In genomic region chr4:109947457-109947856, GRCh38 we compare ENCODE assay signal across 14 cellular contexts. TPM values are rescaled to one million over a fixed set of nuclear protein-coding genes. Genes with fewer than 3 reads are reported as not detected.
DNase-seq lines count a peak whose midpoint lies in the region; ATAC-seq and TF ChIP-seq lines count a peak whose summit lies in the region.
"Had no signal": no experiment of that assay in that cellular context is flagged by ENCODE, and none has a peak within 500 bp of the region (broad histone marks: within the 10 kb centered on the region; RNA-seq: fewer than 3 reads in every experiment).

No MANE protein-coding gene starts in this region.

- WGBS in mammary epithelial cell (ENCODE audit: low coverage, missing lambda C conversion rate): 50% methylated on average over 1 of the region's 1 CpG
- 96 to 100% methylated on average over 1 of the region's 1 CpG for WGBS in body of pancreas, 2 donors

- no peak for DNase-seq in activated naive CD4-positive, alpha-beta T cell treated with anti-CD3 and anti-CD28 coated beads, Interleukin-2, amount 50 U/mL, for 16 hours
- DNase-seq in mammary epithelial cell: peak; percentile 91
- peak; percentile 16 for DNase-seq in stromal cell of bone marrow (ENCODE audit: low read depth)
- DNase-seq in Right ventricle myocardium inferior (ENCODE audit: missing footprints): no peak
- DNase-seq in NCI-H524 treated with DMSO at 0.1 percent for 48 hours (lab: John Stamatoyannopoulos, UW): no peak
- no peak for DNase-seq in body of pancreas
- DNase-seq: anterior cingulate cortex, DMS79, NCI-H146, NCI-H82 had no signal

- no peak for TF ChIP-seq POLR2A in body of pancreas (IDR thresholded peaks at IDR 0.05)

- H3K27me3 ChIP-seq in mammary epithelial cell (ENCODE audit: insufficient read depth, low read length): no peaks in the 10 kb centered on the region
- no peaks in the 10 kb centered on the region for H3K27me3 ChIP-seq in body of pancreas

- H3K27ac ChIP-seq in mammary epithelial cell (ENCODE audit: insufficient read depth, low read depth, low read length) (peak overlapping the region; percentile 49), body of pancreas (no peak overlapping the region)

- intact Hi-C loops in mammary epithelial cell (cut with micrococcal nuclease) (no loop called here), Right ventricle myocardium inferior (cut with DNase I) (no loop called here), body of pancreas (cut with DNase I) (no loop called here)

- H3K4me1 ChIP-seq in mammary epithelial cell (ENCODE audit: insufficient read depth, low read length) (peaks cover 7% of the 10 kb centered on the region), body of pancreas (peaks cover 21% of the 10 kb centered on the region)

- H3K9ac ChIP-seq in mammary epithelial cell (ENCODE audit: insufficient read depth, low read length): no peak overlapping the region

- no peaks in the 10 kb centered on the region for H4K20me1 ChIP-seq in mammary epithelial cell (ENCODE audit: insufficient read depth, low read length)

- BruUV-seq in mammary epithelial cell (replicated peaks; lab: Mats Ljungman, UMichigan): no TSS peak

- H3K4me3 Mint-ChIP-seq in activated naive CD4-positive, alpha-beta T cell treated with anti-CD3 and anti-CD28 coated beads, Interleukin-2, amount 50 U/mL, for 24 hours: no peak overlapping the region
- H3K4me3 Mint-ChIP-seq: memory B cell had no signal

- H3K27ac Mint-ChIP-seq in activated naive CD4-positive, alpha-beta T cell treated with anti-CD3 and anti-CD28 coated beads, Interleukin-2, amount 50 U/mL, for 24 hours: peak overlapping the region; percentile 88
- H3K27ac Mint-ChIP-seq: memory B cell had no signal

- no peaks in the 10 kb centered on the region for H3K36me3 Mint-ChIP-seq in activated naive CD4-positive, alpha-beta T cell treated with anti-CD3 and anti-CD28 coated beads, Interleukin-2, amount 50 U/mL, for 24 hours
- H3K36me3 Mint-ChIP-seq: memory B cell had no signal

- H3K4me1 Mint-ChIP-seq in activated naive CD4-positive, alpha-beta T cell treated with anti-CD3 and anti-CD28 coated beads, Interleukin-2, amount 50 U/mL, for 24 hours: peaks cover 16% of the 10 kb centered on the region
- H3K4me1 Mint-ChIP-seq: memory B cell had no signal

- H2AFZ ChIP-seq in mammary epithelial cell (ENCODE audit: low read depth, low read length): no peak overlapping the region

- no peak overlapping the region for H3K4me2 ChIP-seq in mammary epithelial cell (ENCODE audit: insufficient read depth, low read depth, low read length)

- H3K79me2 ChIP-seq in mammary epithelial cell (ENCODE audit: insufficient read depth, low read length): no peaks in the 10 kb centered on the region

- no peaks in the 10 kb centered on the region for H3K9me3 Mint-ChIP-seq in activated naive CD4-positive, alpha-beta T cell treated with anti-CD3 and anti-CD28 coated beads, Interleukin-2, amount 50 U/mL, for 24 hours
- H3K9me3 Mint-ChIP-seq: memory B cell had no signal

- dilution Hi-C loops in mammary epithelial cell (cut with HindIII; ENCODE audit: low sequenced_read_pairs): no loop called here

- H3K9me3 ChIP-seq in mammary epithelial cell (replicated peaks; ENCODE audit: insufficient read depth, low read length) (no peaks in the 10 kb centered on the region), body of pancreas (no peaks in the 10 kb centered on the region)

- in situ Hi-C loops in mammary epithelial cell (cut with MboI; ENCODE audit: low sequenced_read_pairs in 2 of 2): no loop called here

- ATAC-seq in HG03558 (IDR thresholded peaks at IDR 0.05; ENCODE audit: extremely low read depth, unreplicated experiment) (peak; percentile 64), Right ventricle myocardium inferior (no peak), body of pancreas (no peak)
- ATAC-seq: HepG2 had no signal

- no peak for TF ChIP-seq CTCF in mammary epithelial cell (conservative IDR thresholded peaks at IDR 0.05 in 1 of 2, IDR thresholded peaks at IDR 0.05 in 1 of 2; ENCODE audit: extremely low read depth in 1 of 2, insufficient read depth in 1 of 2, low read depth in 1 of 2, low read length in 2 of 2)
- no peak for TF ChIP-seq CTCF in body of pancreas (IDR thresholded peaks at IDR 0.05)

- CTCF ChIA-PET in mammary epithelial cell (lab: Charles Lee; ENCODE audit: low non-redundant PET): interaction anchor here (0.5 to 0.6 kb wide), 2 partner anchors 19 to 1023 kb away, joined by 3 to 6 read pairs; no protein-coding TSS in a partner anchor

- H3K27me3 Mint-ChIP-seq in activated naive CD4-positive, alpha-beta T cell treated with anti-CD3 and anti-CD28 coated beads, Interleukin-2, amount 50 U/mL, for 24 hours: no peaks in the 10 kb centered on the region

- H3K36me3 ChIP-seq in mammary epithelial cell (ENCODE audit: insufficient read depth, low read length): no peaks in the 10 kb centered on the region
- H3K36me3 ChIP-seq in body of pancreas (replicated peaks in 1 of 2; ENCODE audit: insufficient read depth in 1 of 2, low read depth in 2 of 2): no peaks in the 10 kb centered on the region

- H3K4me3 ChIP-seq in mammary epithelial cell (replicated peaks in 1 of 3; ENCODE audit: insufficient read depth in 1 of 3, low read depth in 2 of 3, low read length in 3 of 3) (no peak overlapping the region), body of pancreas (no peak overlapping the region)

RNA-seq across cellular contexts. Expression of gene EGF, which starts 34.8 kb away (rescaled TPM):
- 1 to 10 TPM in 1 of 2 donors, under 1 TPM in 1; 0.12 to 4.7 TPM for total RNA-seq in mammary epithelial cell
- polyA plus RNA-seq in mammary epithelial cell: 0.41 TPM
- polyA minus RNA-seq in mammary epithelial cell: not detected
- 13.1 TPM for total RNA-seq in Right ventricle myocardium inferior
- 10 to 100 TPM; 44.1 to 51.1 TPM for total RNA-seq in body of pancreas

Comparison
In these comparisons a context has a peak if more than half of its experiments do, and no peak if none do; other contexts are left out.
1. DNase-seq: peak in mammary epithelial cell (single experiment) and stromal cell of bone marrow (single experiment); none in activated naive CD4-positive, alpha-beta T cell treated with anti-CD3 and anti-CD28 coated beads, Interleukin-2, amount 50 U/mL, for 16 hours (single experiment), Right ventricle myocardium inferior (single experiment), NCI-H524 treated with DMSO at 0.1 percent for 48 hours (single experiment) and body of pancreas (0 of 4).